21 cellular contexts compared by ENCODE assay signal in genomic region chr1:1761504-1762376, GRCh38. TPM values are rescaled to one million over a fixed set of nuclear protein-coding genes. Genes with fewer than 3 reads are reported as not detected.
DNase-seq lines count a peak whose midpoint lies in the region; ATAC-seq, FAIRE-seq and TF ChIP-seq lines count a peak whose summit lies in the region.
"Had no signal": no experiment of that assay in that cellular context is flagged by ENCODE, and none has a peak within 500 bp of the region (broad histone marks: within the 10 kb centered on the region; RNA-seq: fewer than 3 reads in every experiment).

No MANE protein-coding gene starts in this region.

- H3K4me3 ChIP-seq in right lobe of liver, result no peak overlapping the region
- no peak overlapping the region for H3K4me3 ChIP-seq in HepG2 (replicated peaks in 1 of 3; ENCODE audit: insufficient read depth in 1 of 3, low read depth in 2 of 3, low read length in 3 of 3)
- no peak overlapping the region for H3K4me3 ChIP-seq in K562
- no peak overlapping the region for H3K4me3 ChIP-seq in neutrophil (ENCODE audit: low read depth in 1 of 2, low read length in 1 of 2)
- H3K4me3 ChIP-seq: MG63 had no signal

- H3K27ac ChIP-seq in right lobe of liver, result no peak overlapping the region
- H3K27ac ChIP-seq in HepG2 (ENCODE audit: extremely low read length, insufficient read depth, low read length), result no peak overlapping the region
- H3K27ac ChIP-seq in K562 (ENCODE audit: extremely low read depth, low read depth, low read length), result no peak overlapping the region
- H3K27ac ChIP-seq in neutrophil, result peak overlapping the region; percentile 88
- H3K27ac ChIP-seq: KMS-11 had no signal

- peaks cover 9% of the 10 kb centered on the region for H3K9me1 ChIP-seq in K562 (ENCODE audit: control insufficient read depth, insufficient read depth, low read length)

- no peak overlapping the region for H3K4me2 ChIP-seq in HepG2 (ENCODE audit: low read depth, low read length)
- no peak overlapping the region for H3K4me2 ChIP-seq in K562 (ENCODE audit: insufficient read depth, low read length)
- H3K4me2 ChIP-seq: KMS-11 had no signal

- H3K27me3 ChIP-seq in right lobe of liver (no peaks in the 10 kb centered on the region), HepG2 (ENCODE audit: control insufficient read depth in 1 of 2, insufficient read depth in 2 of 2, low read length in 2 of 2) (no peaks in the 10 kb centered on the region), K562 (ENCODE audit: control insufficient read depth in 2 of 2, insufficient read depth in 2 of 2, low read length in 2 of 2) (no peaks in the 10 kb centered on the region), neutrophil (no peaks in the 10 kb centered on the region)
- H3K27me3 ChIP-seq: MG63 had no signal

- H3K79me2 ChIP-seq in HepG2 (ENCODE audit: insufficient read depth, low read length), result peaks cover 10% of the 10 kb centered on the region
- H3K79me2 ChIP-seq in K562 (ENCODE audit: control insufficient read depth, insufficient read depth, low read length), result peaks cover 78% of the 10 kb centered on the region

- TF ChIP-seq RAD21 in HepG2 (CRISPR knock-in tag; IDR thresholded peaks at IDR 0.05) (no peak), K562 (CRISPR knock-in tag; conservative IDR thresholded peaks at IDR 0.05 in 1 of 2, IDR thresholded peaks at IDR 0.05 in 1 of 2) (no peak)

- H2AFZ ChIP-seq in HepG2 (ENCODE audit: low read length), result no peak overlapping the region
- no peak overlapping the region for H2AFZ ChIP-seq in K562 (ENCODE audit: low read depth, low read length)

- no peak for TF ChIP-seq POLR2A in right lobe of liver (IDR thresholded peaks at IDR 0.05)
- TF ChIP-seq POLR2A in HepG2 (IDR thresholded peaks at IDR 0.05; ENCODE audit: insufficient read depth in 1 of 2, low read depth in 2 of 2, low read length in 2 of 2), result no peak
- no peak for TF ChIP-seq POLR2A in K562 (conservative IDR thresholded peaks at IDR 0.05)
- no peak for TF ChIP-seq POLR2A in H54 (IDR thresholded peaks at IDR 0.05; ENCODE audit: low read depth, low read length)

- no peaks in the 10 kb centered on the region for H4K20me1 ChIP-seq in HepG2 (ENCODE audit: insufficient read depth, low read length)
- H4K20me1 ChIP-seq in K562 (replicated peaks; ENCODE audit: control insufficient read depth, insufficient read depth, low read length), result 0 out of 2 replicates have a peak, but pooled peaks cover 5% of the 10 kb centered on the region

- in situ Hi-C loops in HepG2 (cut with HindIII; ENCODE audit: extremely low pct_ligation_motif_present, low pct_unique_long_range_greater_than_20kb) (no loop called here), K562 (cut with MboI) (no loop called here)

- peaks cover 0 to 66% (median 29%) of the 10 kb centered on the region in 4 donors for H3K4me1 ChIP-seq in right lobe of liver
- H3K4me1 ChIP-seq in HepG2 (ENCODE audit: insufficient read depth, low read length), result peaks cover 21% of the 10 kb centered on the region
- H3K4me1 ChIP-seq in K562 (replicated peaks in 1 of 2; ENCODE audit: control insufficient read depth in 2 of 2, insufficient read depth in 2 of 2, low read length in 2 of 2), result peaks cover 16 to 54% of the 10 kb centered on the region in 2 experiments
- H3K4me1 ChIP-seq in neutrophil (ENCODE audit: control insufficient read depth in 1 of 2, insufficient read depth in 1 of 2, low read depth in 1 of 2, low read length in 1 of 2), result peaks cover 74 to 76% of the 10 kb centered on the region in 2 experiments

- H3K36me3 ChIP-seq in right lobe of liver (peaks cover 0 to 32% (median 9%) of the 10 kb centered on the region in 4 donors), HepG2 (replicated peaks in 1 of 2; ENCODE audit: control insufficient read depth in 1 of 2, insufficient read depth in 2 of 2, low read length in 2 of 2) (peaks cover 33 to 70% of the 10 kb centered on the region in 2 experiments), K562 (ENCODE audit: control insufficient read depth, insufficient read depth, low read length) (peaks cover 94% of the 10 kb centered on the region), neutrophil (peaks cover 96% of the 10 kb centered on the region)

- intact Hi-C loops in right lobe of liver (cut with DNase I), result no loop called here
- intact Hi-C loops in HepG2 (cut with micrococcal nuclease; ENCODE audit: unreplicated experiment), result no loop called here
- intact Hi-C loops in K562 (cut with micrococcal nuclease), result no loop called here
- intact Hi-C loops in sciatic nerve (cut with DNase I), result loop anchor here (10.0 kb wide), 1 partner anchor 143 kb away; no protein-coding TSS in a partner anchor

- H3K9me3 ChIP-seq in right lobe of liver, result no peaks in the 10 kb centered on the region
- no peaks in the 10 kb centered on the region for H3K9me3 ChIP-seq in HepG2 (ENCODE audit: low read length)
- no peaks in the 10 kb centered on the region for H3K9me3 ChIP-seq in K562 (replicated peaks; ENCODE audit: control insufficient read depth, insufficient read depth, low read depth, low read length)
- no peaks in the 10 kb centered on the region for H3K9me3 ChIP-seq in neutrophil
- H3K9me3 ChIP-seq: MG63 had no signal

- no peak for TF ChIP-seq CTCF in right lobe of liver (IDR thresholded peaks at IDR 0.05)
- TF ChIP-seq CTCF in HepG2 (CRISPR knock-in tag; IDR thresholded peaks at IDR 0.05), result no peak
- TF ChIP-seq CTCF in K562 (IDR thresholded peaks at IDR 0.05 in 2 of 3, conservative IDR thresholded peaks at IDR 0.05 in 1 of 3; ENCODE audit: insufficient read depth in 2 of 3, low read depth in 1 of 3, low read length in 3 of 3), result no peak
- no peak for TF ChIP-seq CTCF in neutrophil (IDR thresholded peaks at IDR 0.05)

- 91% methylated on average over 12 of the region's 23 CpGs for WGBS in right lobe of liver (ENCODE audit: insufficient coverage, low coverage, low lambda C conversion rate, missing lambda C conversion rate)
- 98% methylated on average over 17 of the region's 23 CpGs for WGBS in HepG2 (ENCODE audit: low lambda C conversion rate)
- 96% methylated on average over 23 of the region's 23 CpGs for WGBS in K562 (ENCODE audit: insufficient coverage, low coverage, missing lambda C conversion rate)

- TF ChIP-seq EP300 in HepG2 (IDR thresholded peaks at IDR 0.05; ENCODE audit: low read depth in 2 of 2, low read length in 2 of 2) (no peak), HepG2 (CRISPR knock-in tag; IDR thresholded peaks at IDR 0.05; ENCODE audit: borderline replicate concordance) (no peak), K562 (IDR thresholded peaks at IDR 0.05; ENCODE audit: low read length) (no peak)

- POLR2A ChIA-PET in HepG2 (lab: Yijun Ruan, JAX) (no interaction called here), K562 (lab: Yijun Ruan, JAX) (interaction anchor here (1.1 kb wide), 1 partner anchor 147 kb away, joined by 5 read pairs; no protein-coding TSS in a partner anchor)

- BruUV-seq in HepG2 (replicated peaks; lab: Mats Ljungman, UMichigan) (no TSS peak), K562 (replicated peaks; lab: Mats Ljungman, UMichigan) (no TSS peak)

- CTCF ChIA-PET in HepG2 (lab: Yijun Ruan, JAX; ENCODE audit: low intra/inter-chr PET ratio, low total read pairs) (no interaction called here), K562 (lab: Yijun Ruan, JAX; ENCODE audit: low intra/inter-chr PET ratio) (no interaction called here)

- ATAC-seq in right lobe of liver, result no peak
- ATAC-seq in HepG2, result no peak
- no peak for ATAC-seq in K562
- ATAC-seq in sciatic nerve, result no peak

- no peak for FAIRE-seq in HepG2 (lab: Jason Lieb, UNC)
- no peak for FAIRE-seq in K562 (lab: Jason Lieb, UNC)
- FAIRE-seq in H54 (lab: Jason Lieb, UNC), result no peak
- FAIRE-seq: GM12892, H1 had no signal

- H3K9ac ChIP-seq in HepG2 (ENCODE audit: insufficient read depth, low read depth, low read length), result no peak overlapping the region
- peak overlapping the region in 1 of 2 experiments; percentile 54; a peak in 1 of 4 replicates for H3K9ac ChIP-seq in K562 (ENCODE audit: insufficient read depth in 1 of 2, low read depth in 2 of 2, low read length in 2 of 2)
- H3K9ac ChIP-seq: KMS-11 had no signal

- DNase-seq in right lobe of liver (peak in 2 of 3 donors; percentile 2 to 42), HepG2 (ENCODE audit: low spot score) (no peak), K562 (ENCODE audit: extremely low read depth in 1 of 4, low spot score in 3 of 4) (peak in 1 of 4 experiments; percentile 9), H54 (ENCODE audit: insufficient read length, low spot score) (no peak), sciatic nerve (ENCODE audit: low spot score) (no peak), DMS53 treated with DMSO at 0.1 percent for 48 hours (lab: John Stamatoyannopoulos, UW; ENCODE audit: unreplicated experiment) (no peak)
- no peak for DNase-seq in activated naive CD4-positive, alpha-beta T cell treated with Interleukin-2 at 50 U/mL for 16 hours
- DNase-seq: Calu3; CD4-positive, alpha-beta T cell; DND-41; GDM1; HFFc6; MG63; NCI-H1105; NCI-H187; NCI-H446; SHP77 treated with DMSO at 0.1 percent for 48 hours had no signal

RNA-seq across cellular contexts. Expression of gene NADK, which starts 16.5 kb away (rescaled TPM):
- 100 to 1,000 TPM in 3 of 6 experiments, 10 to 100 TPM in 3; 80.3 to 143 (median 100) TPM for total RNA-seq in right lobe of liver
- total RNA-seq in HepG2 (2016; rRNA removed; fragmentation: Illumina TruSeq; extraction: Trizol), result 47.6 and 60.1 TPM in 2 replicates
- total RNA-seq in HepG2 (2016; cell fraction: cytosol; rRNA removed; fragmentation: Illumina TruSeq; extraction: Trizol; ENCODE audit: low read depth), result 29.8 and 30.8 TPM in 2 replicates
- 38.7 and 62.4 TPM in 2 replicates for total RNA-seq in HepG2 (2016; cell fraction: insoluble cytoplasmic fraction; rRNA removed; fragmentation: Illumina TruSeq; extraction: Trizol)
- total RNA-seq in HepG2 (2016; cell fraction: membrane; rRNA removed; fragmentation: Illumina TruSeq; extraction: Trizol), result 61.8 and 69.8 TPM in 2 replicates
- total RNA-seq in HepG2 (2016; cell fraction: nucleus; rRNA removed; fragmentation: Illumina TruSeq; extraction: Trizol), result 56.0 and 58.2 TPM in 2 replicates
- polyA plus RNA-seq in HepG2 (2011; rRNA removed), result 56.6 and 74.9 TPM in 2 replicates
- 44.7 and 49.3 TPM in 2 replicates for polyA plus RNA-seq in HepG2 (2011; cell fraction: cytosol; rRNA removed)
- polyA plus RNA-seq in HepG2 (2011; cell fraction: nucleus; rRNA removed), result 195 and 220 TPM in 2 replicates
- polyA plus RNA-seq in HepG2 (2012), result 34.7 and 51.8 TPM in 2 replicates
- 30.4 and 32.6 TPM in 2 replicates for polyA plus RNA-seq in HepG2 (2016; cell fraction: cytosol; fragmentation: Illumina TruSeq; extraction: Trizol; ENCODE audit: low read depth)
- 44.6 and 56.1 TPM in 2 replicates for polyA plus RNA-seq in HepG2 (2016; cell fraction: insoluble cytoplasmic fraction; fragmentation: Illumina TruSeq; extraction: Trizol; ENCODE audit: low read depth)
- 62.4 and 63.0 TPM in 2 replicates for polyA plus RNA-seq in HepG2 (2016; cell fraction: membrane; fragmentation: Illumina TruSeq; extraction: Trizol; ENCODE audit: low read depth)
- polyA plus RNA-seq in HepG2 (2016; cell fraction: nucleus; fragmentation: Illumina TruSeq; extraction: Trizol; ENCODE audit: insufficient read depth, low read depth), result 149 and 161 TPM in 2 replicates
- 59.5 and 61.8 TPM in 2 replicates for polyA minus RNA-seq in HepG2 (2011; rRNA and poly(A)+ RNA removed; ENCODE audit: low replicate concordance)
- 27.9 and 28.0 TPM in 2 replicates for polyA minus RNA-seq in HepG2 (2011; cell fraction: cytosol; rRNA and poly(A)+ RNA removed)
- 37.6 and 42.4 TPM in 2 replicates for polyA minus RNA-seq in HepG2 (2011; cell fraction: nucleus; rRNA and poly(A)+ RNA removed)
- total RNA-seq in K562 (2011; cell fraction: chromatin; rRNA removed; ENCODE audit: low replicate concordance), result 266 and 574 TPM in 2 replicates
- 372 and 388 TPM in 2 replicates for total RNA-seq in K562 (2011; cell fraction: nucleolus; rRNA removed)
- 193 and 246 TPM in 2 replicates for total RNA-seq in K562 (2011; cell fraction: nucleoplasm; rRNA removed)
- 116 and 133 TPM in 2 replicates for total RNA-seq in K562 (2014; rRNA removed)
- total RNA-seq in K562 (2014; rRNA removed; fragmentation: Illumina TruSeq; extraction: Trizol), result 35.7 and 46.1 TPM in 2 replicates
- total RNA-seq in K562 (2015; rRNA removed; fragmentation: Illumina TruSeq; extraction: Trizol), result 63.0 and 66.6 TPM in 2 replicates
- total RNA-seq in K562 (2021), result 131 and 135 TPM in 2 replicates
- 99.6 and 121 TPM in 2 replicates for polyA plus RNA-seq in K562 (2011; rRNA removed)
- polyA plus RNA-seq in K562 (2011; cell fraction: cytosol; rRNA removed), result 62.8 and 91.9 TPM in 2 replicates
- 448 and 488 TPM in 2 replicates for polyA plus RNA-seq in K562 (2011; cell fraction: nucleus; rRNA removed)
- 76.9 and 85.6 TPM in 2 replicates for polyA plus RNA-seq in K562 (2012)
- polyA plus RNA-seq in K562 (2014; fragmentation: Illumina TruSeq; extraction: Trizol), result 75.1 and 81.2 TPM in 2 replicates
- polyA plus RNA-seq in K562 (2014; fragmentation: Nextera tagmentation; extraction: Ambion mirVana), result 1 to 10 TPM; 1.5 to 2.1 TPM
- 131 and 149 TPM in 2 replicates for polyA plus RNA-seq in K562 (2014; rRNA removed)
- polyA minus RNA-seq in K562 (2011; rRNA and poly(A)+ RNA removed), result 23.4 and 41.8 TPM in 2 replicates
- polyA minus RNA-seq in K562 (2011; cell fraction: cytosol; rRNA and poly(A)+ RNA removed), result 54.8 and 55.2 TPM in 2 replicates
- 94.5 and 123 TPM in 2 replicates for polyA minus RNA-seq in K562 (2011; cell fraction: nucleus; rRNA and poly(A)+ RNA removed)
- 77.3 TPM for total RNA-seq in sciatic nerve

RNA-seq across cellular contexts. Expression of gene CDK11A, which starts 37.6 kb away (rescaled TPM):
- 10 to 100 TPM in 4 of 6 experiments, 1 to 10 TPM in 2; 8.4 to 25.2 (median 11.0) TPM for total RNA-seq in right lobe of liver
- total RNA-seq in HepG2 (2016; rRNA removed; fragmentation: Illumina TruSeq; extraction: Trizol), result 4.7 and 17.9 TPM in 2 replicates
- 26.1 and 31.2 TPM in 2 replicates for total RNA-seq in HepG2 (2016; cell fraction: cytosol; rRNA removed; fragmentation: Illumina TruSeq; extraction: Trizol; ENCODE audit: low read depth)
- total RNA-seq in HepG2 (2016; cell fraction: insoluble cytoplasmic fraction; rRNA removed; fragmentation: Illumina TruSeq; extraction: Trizol), result 4.9 and 21.2 TPM in 2 replicates
- 6.7 TPM in 2 replicates for total RNA-seq in HepG2 (2016; cell fraction: membrane; rRNA removed; fragmentation: Illumina TruSeq; extraction: Trizol)
- 29.5 and 30.0 TPM in 2 replicates for total RNA-seq in HepG2 (2016; cell fraction: nucleus; rRNA removed; fragmentation: Illumina TruSeq; extraction: Trizol)
- 11.2 and 14.2 TPM in 2 replicates for polyA plus RNA-seq in HepG2 (2011; rRNA removed)
- 2.1 and 5.1 TPM in 2 replicates for polyA plus RNA-seq in HepG2 (2011; cell fraction: cytosol; rRNA removed)
- polyA plus RNA-seq in HepG2 (2011; cell fraction: nucleus; rRNA removed), result 158 and 182 TPM in 2 replicates
- polyA plus RNA-seq in HepG2 (2012), result 22.5 and 32.0 TPM in 2 replicates
- polyA plus RNA-seq in HepG2 (2016; cell fraction: cytosol; fragmentation: Illumina TruSeq; extraction: Trizol; ENCODE audit: low read depth), result 3.1 and 4.1 TPM in 2 replicates
- 7.1 and 9.9 TPM in 2 replicates for polyA plus RNA-seq in HepG2 (2016; cell fraction: insoluble cytoplasmic fraction; fragmentation: Illumina TruSeq; extraction: Trizol; ENCODE audit: low read depth)
- 3.9 and 4.2 TPM in 2 replicates for polyA plus RNA-seq in HepG2 (2016; cell fraction: membrane; fragmentation: Illumina TruSeq; extraction: Trizol; ENCODE audit: low read depth)
- polyA plus RNA-seq in HepG2 (2016; cell fraction: nucleus; fragmentation: Illumina TruSeq; extraction: Trizol; ENCODE audit: insufficient read depth, low read depth), result 134 and 148 TPM in 2 replicates
- 8.3 and 9.0 TPM in 2 replicates for polyA minus RNA-seq in HepG2 (2011; rRNA and poly(A)+ RNA removed; ENCODE audit: low replicate concordance)
- polyA minus RNA-seq in HepG2 (2011; cell fraction: cytosol; rRNA and poly(A)+ RNA removed), result 64.2 and 65.9 TPM in 2 replicates
- 24.2 and 24.7 TPM in 2 replicates for polyA minus RNA-seq in HepG2 (2011; cell fraction: nucleus; rRNA and poly(A)+ RNA removed)
- total RNA-seq in K562 (2011; cell fraction: chromatin; rRNA removed; ENCODE audit: low replicate concordance), result 123 and 215 TPM in 2 replicates
- 128 and 164 TPM in 2 replicates for total RNA-seq in K562 (2011; cell fraction: nucleolus; rRNA removed)
- total RNA-seq in K562 (2011; cell fraction: nucleoplasm; rRNA removed), result 71.6 and 88.8 TPM in 2 replicates
- 44.4 and 48.8 TPM in 2 replicates for total RNA-seq in K562 (2014; rRNA removed)
- 15.2 and 18.4 TPM in 2 replicates for total RNA-seq in K562 (2014; rRNA removed; fragmentation: Illumina TruSeq; extraction: Trizol)
- 33.6 and 43.9 TPM in 2 replicates for total RNA-seq in K562 (2015; rRNA removed; fragmentation: Illumina TruSeq; extraction: Trizol)
- total RNA-seq in K562 (2021), result 58.5 and 71.0 TPM in 2 replicates
- 13.0 and 17.4 TPM in 2 replicates for polyA plus RNA-seq in K562 (2011; rRNA removed)
- 10.4 and 24.1 TPM in 2 replicates for polyA plus RNA-seq in K562 (2011; cell fraction: cytosol; rRNA removed)
- 167 and 314 TPM in 2 replicates for polyA plus RNA-seq in K562 (2011; cell fraction: nucleus; rRNA removed)
- polyA plus RNA-seq in K562 (2012), result 54.0 and 63.7 TPM in 2 replicates
- polyA plus RNA-seq in K562 (2014; fragmentation: Illumina TruSeq; extraction: Trizol), result 49.8 and 53.1 TPM in 2 replicates
- 1 to 10 TPM; 4.5 to 8.4 TPM for polyA plus RNA-seq in K562 (2014; fragmentation: Nextera tagmentation; extraction: Ambion mirVana)
- polyA plus RNA-seq in K562 (2014; rRNA removed), result 49.5 and 67.0 TPM in 2 replicates
- polyA minus RNA-seq in K562 (2011; rRNA and poly(A)+ RNA removed), result 8.1 and 9.7 TPM in 2 replicates
- 143 and 147 TPM in 2 replicates for polyA minus RNA-seq in K562 (2011; cell fraction: cytosol; rRNA and poly(A)+ RNA removed)
- 39.7 and 41.0 TPM in 2 replicates for polyA minus RNA-seq in K562 (2011; cell fraction: nucleus; rRNA and poly(A)+ RNA removed)
- total RNA-seq in sciatic nerve, result 51.5 TPM

Comparison
In these comparisons a context has a peak if more than half of its experiments do, and no peak if none do; other contexts are left out.
1. DNase-seq: peak in right lobe of liver (2 of 3); none in HepG2 (single experiment), H54 (single experiment), activated naive CD4-positive, alpha-beta T cell treated with Interleukin-2 at 50 U/mL for 16 hours (single experiment), sciatic nerve (single experiment) and DMS53 treated with DMSO at 0.1 percent for 48 hours (single experiment).